9 cellular contexts compared by ENCODE assay signal in the genomic region with DNA sequence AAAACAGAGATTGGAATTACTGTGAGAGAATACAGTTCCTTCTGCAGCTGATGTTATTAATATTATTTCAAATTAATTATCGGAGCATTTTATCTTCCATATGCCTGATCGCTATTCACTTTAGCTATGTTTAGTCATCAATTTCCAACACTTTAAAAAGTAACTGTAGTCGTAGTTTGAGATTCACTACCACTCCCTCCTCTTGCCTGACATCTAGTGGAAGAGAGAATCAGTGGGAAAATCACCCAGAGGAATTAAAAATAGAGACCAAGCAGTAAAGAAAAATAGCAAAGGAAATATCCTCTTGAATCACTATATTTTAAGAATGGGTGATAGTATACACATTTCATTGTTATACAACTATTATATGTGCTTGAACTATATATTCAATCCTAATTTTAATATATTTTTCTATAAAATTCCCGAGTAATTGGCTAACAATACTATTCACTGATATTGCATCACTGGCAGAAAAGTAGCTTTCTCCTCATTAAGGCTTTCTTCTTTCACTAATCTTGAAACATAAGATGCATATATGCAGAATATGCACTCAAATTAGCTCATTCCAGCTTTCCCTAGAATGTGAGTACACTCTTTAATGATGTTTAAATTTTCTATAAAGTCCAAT.
DNase-seq lines count a peak whose midpoint lies in the region; ATAC-seq and TF ChIP-seq lines count a peak whose summit lies in the region.
"Had no signal": no experiment of that assay in that cellular context is flagged by ENCODE, and none has a peak within 500 bp of the region (broad histone marks: within the 10 kb centered on the region; RNA-seq: fewer than 3 reads in every experiment).

No MANE protein-coding gene starts in this region.

- no peak overlapping the region for H2AFZ ChIP-seq in neural cell (ENCODE audit: low read depth, low read length)

- no peak for TF ChIP-seq EP300 in neural cell (conservative IDR thresholded peaks at IDR 0.05; ENCODE audit: poor library complexity, severe bottlenecking)

- POLR2A ChIA-PET in naive thymus-derived CD4-positive, alpha-beta T cell (lab: Charles Lee): no interaction called here

- H3K4me3 Mint-ChIP-seq in naive thymus-derived CD4-positive, alpha-beta T cell: no peak overlapping the region
- H3K4me3 Mint-ChIP-seq: stimulated activated memory B cell treated with anti-CD40 and anti-IgM and Interleukin-4, amounts not matched to agents 10 μg/mL and 1 μg/mL and 100 μg/mL, for 72 hours had no signal

- no peak overlapping the region for H3K4me2 ChIP-seq in neural cell (ENCODE audit: low read length)

- H3K9me3 ChIP-seq in neural cell (ENCODE audit: low read length): no peaks in the 10 kb centered on the region
- no peaks in the 10 kb centered on the region for H3K9me3 ChIP-seq in naive thymus-derived CD4-positive, alpha-beta T cell (ENCODE audit: control insufficient read depth in 2 of 3, low read length in 3 of 3)

- in situ Hi-C loops in astrocyte of the spinal cord (cut with HindIII; ENCODE audit: low sequenced_read_pairs): no loop called here

- H4K20me1 ChIP-seq in neural cell (ENCODE audit: insufficient read depth): no peaks in the 10 kb centered on the region

- H3K27ac ChIP-seq in neural cell (ENCODE audit: low read length): no peak overlapping the region
- no peak overlapping the region for H3K27ac ChIP-seq in naive thymus-derived CD4-positive, alpha-beta T cell (ENCODE audit: low read depth, low read length)

- TF ChIP-seq CTCF in astrocyte of the spinal cord (IDR thresholded peaks at IDR 0.05; ENCODE audit: low read depth, low read length): peak; percentile 47
- TF ChIP-seq CTCF in neural cell (IDR thresholded peaks at IDR 0.05; ENCODE audit: poor library complexity, severe bottlenecking): peak; percentile 78

- no peaks in the 10 kb centered on the region for H3K4me1 ChIP-seq in naive thymus-derived CD4-positive, alpha-beta T cell (ENCODE audit: control insufficient read depth in 2 of 2, insufficient read depth in 2 of 2, low read length in 2 of 2)

- peak; percentile 83 for TF ChIP-seq RAD21 in neural cell (conservative IDR thresholded peaks at IDR 0.05)

- no peaks in the 10 kb centered on the region for H3K27me3 Mint-ChIP-seq in naive thymus-derived CD4-positive, alpha-beta T cell
- H3K27me3 Mint-ChIP-seq: stimulated activated memory B cell treated with anti-CD40 and anti-IgM and Interleukin-4, amounts not matched to agents 10 μg/mL and 1 μg/mL and 100 μg/mL, for 72 hours had no signal

- H3K9me2 ChIP-seq in neural cell (ENCODE audit: insufficient read depth, low read length): no peaks in the 10 kb centered on the region

- no peak overlapping the region for H3K27ac Mint-ChIP-seq in naive thymus-derived CD4-positive, alpha-beta T cell
- H3K27ac Mint-ChIP-seq: stimulated activated memory B cell treated with anti-CD40 and anti-IgM and Interleukin-4, amounts not matched to agents 10 μg/mL and 1 μg/mL and 100 μg/mL, for 72 hours had no signal

- CTCF ChIA-PET in naive thymus-derived CD4-positive, alpha-beta T cell (lab: Charles Lee): no interaction called here

- no peaks in the 10 kb centered on the region for H3K27me3 ChIP-seq in neural cell (ENCODE audit: insufficient read depth, low read depth, low read length)
- H3K27me3 ChIP-seq in naive thymus-derived CD4-positive, alpha-beta T cell (ENCODE audit: control insufficient read depth in 2 of 2, insufficient read depth in 2 of 2, low read length in 2 of 2): no peaks in the 10 kb centered on the region

- intact Hi-C loops in naive thymus-derived CD4-positive, alpha-beta T cell (cut with micrococcal nuclease): no loop called here

- ATAC-seq in GM21619 (IDR thresholded peaks at IDR 0.05; ENCODE audit: unreplicated experiment) (no peak), GM18520 (IDR thresholded peaks at IDR 0.05; ENCODE audit: unreplicated experiment) (no peak)
- ATAC-seq in naive thymus-derived CD4-positive, alpha-beta T cell: no peak
- ATAC-seq: stimulated activated memory B cell treated with anti-CD40 and anti-IgM and Interleukin-4, amounts not matched to agents 10 μg/mL and 1 μg/mL and 100 μg/mL, for 72 hours had no signal

- peaks cover 0 to 10% (median 4%) of the 10 kb centered on the region in 11 donors for H3K9me3 Mint-ChIP-seq in naive thymus-derived CD4-positive, alpha-beta T cell

- H3K9ac ChIP-seq in neural cell (ENCODE audit: low read length): no peak overlapping the region

- DNase-seq in NCI-H1105 treated with DMSO at 0.1 percent for 48 hours (lab: John Stamatoyannopoulos, UW) (peak; percentile 25), NCI-H1105 (lab: John Stamatoyannopoulos, UW) (no peak), NCI-H1417 treated with DMSO at 0.1 percent for 48 hours (lab: John Stamatoyannopoulos, UW) (peak; percentile 7), astrocyte of the spinal cord (ENCODE audit: low read depth, low spot score) (peak; percentile 28)
- DNase-seq in naive thymus-derived CD4-positive, alpha-beta T cell: no peak

- H3K4me1 Mint-ChIP-seq in naive thymus-derived CD4-positive, alpha-beta T cell: no peaks in the 10 kb centered on the region
- H3K4me1 Mint-ChIP-seq: stimulated activated memory B cell treated with anti-CD40 and anti-IgM and Interleukin-4, amounts not matched to agents 10 μg/mL and 1 μg/mL and 100 μg/mL, for 72 hours had no signal

- no peak overlapping the region for H3K4me3 ChIP-seq in astrocyte of the spinal cord (ENCODE audit: low read depth, low read length)
- no peak overlapping the region for H3K4me3 ChIP-seq in neural cell (ENCODE audit: low read length)
- H3K4me3 ChIP-seq in naive thymus-derived CD4-positive, alpha-beta T cell (ENCODE audit: low read length): no peak overlapping the region

- no peaks in the 10 kb centered on the region for H3K36me3 ChIP-seq in neural cell (ENCODE audit: insufficient read depth, low read length)
- H3K36me3 ChIP-seq in naive thymus-derived CD4-positive, alpha-beta T cell (ENCODE audit: control insufficient read depth in 2 of 3, insufficient read depth in 3 of 3, low read length in 3 of 3): no peaks in the 10 kb centered on the region

- no peaks in the 10 kb centered on the region for H3K79me2 ChIP-seq in neural cell (replicated peaks; ENCODE audit: insufficient read depth, low read length)

- H3F3A ChIP-seq in neural cell (ENCODE audit: insufficient read depth, low read length, poor library complexity, severe bottlenecking): no peaks in the 10 kb centered on the region

- no peaks in the 10 kb centered on the region for H3K36me3 Mint-ChIP-seq in naive thymus-derived CD4-positive, alpha-beta T cell
- H3K36me3 Mint-ChIP-seq: stimulated activated memory B cell treated with anti-CD40 and anti-IgM and Interleukin-4, amounts not matched to agents 10 μg/mL and 1 μg/mL and 100 μg/mL, for 72 hours had no signal

TF ChIP-seq in neural cell, 6 proteins besides CTCF, POLR2A, EP300 and RAD21:
- TF ChIP-seq TAF1 (IDR thresholded peaks at IDR 0.05; ENCODE audit: low read depth): no peak
- no peak for TF ChIP-seq EZH2 (IDR thresholded peaks at IDR 0.05; ENCODE audit: borderline replicate concordance, insufficient read depth, low read length, poor library complexity, severe bottlenecking)
- TF ChIP-seq, protein P1, sequence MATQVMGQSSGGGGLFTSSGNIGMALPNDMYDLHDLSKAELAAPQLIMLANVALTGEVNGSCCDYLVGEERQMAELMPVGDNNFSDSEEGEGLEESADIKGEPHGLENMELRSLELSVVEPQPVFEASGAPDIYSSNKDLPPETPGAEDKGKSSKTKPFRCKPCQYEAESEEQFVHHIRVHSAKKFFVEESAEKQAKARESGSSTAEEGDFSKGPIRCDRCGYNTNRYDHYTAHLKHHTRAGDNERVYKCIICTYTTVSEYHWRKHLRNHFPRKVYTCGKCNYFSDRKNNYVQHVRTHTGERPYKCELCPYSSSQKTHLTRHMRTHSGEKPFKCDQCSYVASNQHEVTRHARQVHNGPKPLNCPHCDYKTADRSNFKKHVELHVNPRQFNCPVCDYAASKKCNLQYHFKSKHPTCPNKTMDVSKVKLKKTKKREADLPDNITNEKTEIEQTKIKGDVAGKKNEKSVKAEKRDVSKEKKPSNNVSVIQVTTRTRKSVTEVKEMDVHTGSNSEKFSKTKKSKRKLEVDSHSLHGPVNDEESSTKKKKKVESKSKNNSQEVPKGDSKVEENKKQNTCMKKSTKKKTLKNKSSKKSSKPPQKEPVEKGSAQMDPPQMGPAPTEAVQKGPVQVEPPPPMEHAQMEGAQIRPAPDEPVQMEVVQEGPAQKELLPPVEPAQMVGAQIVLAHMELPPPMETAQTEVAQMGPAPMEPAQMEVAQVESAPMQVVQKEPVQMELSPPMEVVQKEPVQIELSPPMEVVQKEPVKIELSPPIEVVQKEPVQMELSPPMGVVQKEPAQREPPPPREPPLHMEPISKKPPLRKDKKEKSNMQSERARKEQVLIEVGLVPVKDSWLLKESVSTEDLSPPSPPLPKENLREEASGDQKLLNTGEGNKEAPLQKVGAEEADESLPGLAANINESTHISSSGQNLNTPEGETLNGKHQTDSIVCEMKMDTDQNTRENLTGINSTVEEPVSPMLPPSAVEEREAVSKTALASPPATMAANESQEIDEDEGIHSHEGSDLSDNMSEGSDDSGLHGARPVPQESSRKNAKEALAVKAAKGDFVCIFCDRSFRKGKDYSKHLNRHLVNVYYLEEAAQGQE (IDR thresholded peaks at IDR 0.05; ENCODE audit: borderline replicate concordance): no peak
- no peak for TF ChIP-seq MXI1 (conservative IDR thresholded peaks at IDR 0.05; ENCODE audit: poor library complexity, severe bottlenecking)
- peak; percentile 82 for TF ChIP-seq SMC3 (conservative IDR thresholded peaks at IDR 0.05; ENCODE audit: poor library complexity)

Comparison
In these comparisons a context has a peak if more than half of its experiments do, and no peak if none do; other contexts are left out.
1. DNase-seq: peak in NCI-H1105 treated with DMSO at 0.1 percent for 48 hours (single experiment), NCI-H1417 treated with DMSO at 0.1 percent for 48 hours (single experiment) and astrocyte of the spinal cord (single experiment); none in NCI-H1105 (single experiment) and naive thymus-derived CD4-positive, alpha-beta T cell (0 of 9).